10 cellular contexts compared by ENCODE assay signal in genomic region chr4:151418385-151418784, GRCh38. TPM values are rescaled to one million over a fixed set of nuclear protein-coding genes. Genes with fewer than 3 reads are reported as not detected.
A peak's percentile ranks its signal among the peaks of the same experiment; 100 is the strongest.
DNase-seq lines count a peak whose midpoint lies in the region; ATAC-seq and TF ChIP-seq lines count a peak whose summit lies in the region.
"Had no signal": no experiment of that assay in that cellular context is flagged by ENCODE, and none has a peak within 500 bp of the region (broad histone marks: within the 10 kb centered on the region; RNA-seq: fewer than 3 reads in every experiment).

No MANE protein-coding gene starts in this region.

- peaks cover 29% of the 10 kb centered on the region for H3F3A ChIP-seq in SK-N-SH (replicated peaks; ENCODE audit: insufficient read depth)

- H3K27me3 ChIP-seq in SK-N-SH (ENCODE audit: insufficient read depth) (no peaks in the 10 kb centered on the region), skeletal muscle satellite cell (ENCODE audit: control insufficient read depth, insufficient read depth, low read length) (no peaks in the 10 kb centered on the region)

- no peaks in the 10 kb centered on the region for H4K20me1 ChIP-seq in SK-N-SH (ENCODE audit: insufficient read depth)

- no peaks in the 10 kb centered on the region for H3K9me3 ChIP-seq in SK-N-SH
- no peaks in the 10 kb centered on the region for H3K9me3 ChIP-seq in skeletal muscle satellite cell (replicated peaks; ENCODE audit: low read length)

- CTCF ChIA-PET in SK-N-SH (lab: Yijun Ruan, JAX), result no interaction called here

- no peak overlapping the region; the same call in 1 of the 2 replicates for H2AFZ ChIP-seq in SK-N-SH (ENCODE audit: low read depth)

- TF ChIP-seq CTCF in SK-N-SH (IDR thresholded peaks at IDR 0.05) (no peak), fibroblast of the aortic adventitia (IDR thresholded peaks at IDR 0.05; ENCODE audit: insufficient read depth, low read length) (no peak)

- no peak for ATAC-seq in GM21786 (IDR thresholded peaks at IDR 0.05; ENCODE audit: unreplicated experiment)
- no peak for ATAC-seq in HG03378 (IDR thresholded peaks at IDR 0.05; ENCODE audit: unreplicated experiment)

- peak in 1 of 2 experiments; percentile 58; a peak in 1 of 4 replicates for TF ChIP-seq EP300 in SK-N-SH (IDR thresholded peaks at IDR 0.05; ENCODE audit: borderline replicate concordance in 1 of 2, low read depth in 1 of 2, low read length in 1 of 2)

- H3K4me2 ChIP-seq in SK-N-SH (0 out of 2 replicates have a peak overlapping the region, but pooled peaks have one; percentile 1), skeletal muscle satellite cell (ENCODE audit: low read length) (peak overlapping the region; percentile 40)

- H3K4me1 ChIP-seq in SK-N-SH (ENCODE audit: control insufficient read depth in 1 of 2, insufficient read depth in 2 of 2, low read depth in 1 of 2, low read length in 1 of 2) (peaks cover 0 to 24% of the 10 kb centered on the region in 2 experiments; a peak in 2 of 4 replicates), skeletal muscle satellite cell (ENCODE audit: control insufficient read depth, insufficient read depth, low read length) (peaks cover 50% of the 10 kb centered on the region)

- H3K27ac ChIP-seq in SK-N-SH (ENCODE audit: low read depth in 2 of 2, low read length in 1 of 2), result peak overlapping the region; percentile 53 to 75; a peak in 3 of 4 replicates

- TF ChIP-seq RAD21 in SK-N-SH (IDR thresholded peaks at IDR 0.05; ENCODE audit: low read length), result no peak

- DNase-seq in GM04504 (ENCODE audit: low read depth), result peak; percentile 63
- no peak for DNase-seq in SK-N-SH
- peak; percentile 76 for DNase-seq in fibroblast of the aortic adventitia (ENCODE audit: low read depth)
- no peak for DNase-seq in NCI-H187 treated with DMSO at 0.1 percent for 48 hours (lab: John Stamatoyannopoulos, UW)
- DNase-seq in T-helper 2 cell, result no peak
- DNase-seq: activated CD4-positive, alpha-beta memory T cell treated with anti-CD3 and anti-CD28 coated beads, Interleukin-2, amount 10 ng/mL, durations not matched to agents 7 days and 5 days; posterior cingulate gyrus had no signal

- H3K4me3 ChIP-seq in SK-N-SH (ENCODE audit: low read depth in 2 of 2, low read length in 1 of 2), result no peak overlapping the region
- no peak overlapping the region for H3K4me3 ChIP-seq in fibroblast of the aortic adventitia (ENCODE audit: low read depth, low read length)
- no peak overlapping the region for H3K4me3 ChIP-seq in skeletal muscle satellite cell (ENCODE audit: low read length)

- no peak overlapping the region for H3K9ac ChIP-seq in SK-N-SH
- H3K9ac ChIP-seq in skeletal muscle satellite cell (ENCODE audit: low read depth, low read length), result peak overlapping the region; percentile 29

- POLR2A ChIA-PET in SK-N-SH (lab: Yijun Ruan, JAX), result no interaction called here

- no peaks in the 10 kb centered on the region for H3K79me2 ChIP-seq in SK-N-SH (ENCODE audit: insufficient read depth)

- H3K9me2 ChIP-seq in SK-N-SH, result no peaks in the 10 kb centered on the region

- H3K36me3 ChIP-seq in SK-N-SH (replicated peaks in 1 of 2; ENCODE audit: control insufficient read depth in 1 of 2, insufficient read depth in 2 of 2, low read length in 1 of 2) (no peaks in the 10 kb centered on the region), skeletal muscle satellite cell (ENCODE audit: insufficient read depth, low read length) (no peaks in the 10 kb centered on the region)

TF ChIP-seq in SK-N-SH, 30 proteins besides CTCF, POLR2A, EP300 and RAD21:
- TF ChIP-seq IRF3 (IDR thresholded peaks at IDR 0.05; ENCODE audit: low read depth, low read length) (no peak), CHD2 (IDR thresholded peaks at IDR 0.05; ENCODE audit: low read length, partially characterized antibody) (no peak), SMC3 (IDR thresholded peaks at IDR 0.05; ENCODE audit: low read depth, low read length) (no peak), PBX3 (IDR thresholded peaks at IDR 0.05) (peak; percentile 86), MAX (IDR thresholded peaks at IDR 0.05; ENCODE audit: low read depth) (peak; percentile 40; the same call in 1 of the 2 replicates), YY1 (IDR thresholded peaks at IDR 0.05; ENCODE audit: low read depth) (no peak), JUND (IDR thresholded peaks at IDR 0.05) (peak; percentile 83), FOXJ3 (CRISPR knock-in tag; IDR thresholded peaks at IDR 0.05) (no peak), MXI1 (IDR thresholded peaks at IDR 0.05; ENCODE audit: low read depth, low read length) (no peak), RXRA (IDR thresholded peaks at IDR 0.05; ENCODE audit: borderline replicate concordance, low read depth) (no peak), TCF12 (IDR thresholded peaks at IDR 0.05) (peak; percentile 76), FOSL2 (IDR thresholded peaks at IDR 0.05; ENCODE audit: borderline replicate concordance, low read depth) (peak; percentile 93), SIN3A (IDR thresholded peaks at IDR 0.05; ENCODE audit: borderline replicate concordance, low read depth, low read length) (0 out of 2 replicates have a peak, but pooled peaks have one; percentile 43), EZH2phosphoT487 (IDR thresholded peaks at IDR 0.05; ENCODE audit: borderline replicate concordance, low read depth) (no peak), NFIC (IDR thresholded peaks at IDR 0.05; ENCODE audit: borderline replicate concordance) (peak; percentile 49; the same call in 1 of the 2 replicates), NRF1 (IDR thresholded peaks at IDR 0.05; ENCODE audit: low read depth, low read length) (no peak), POLR2AphosphoS5 (IDR thresholded peaks at IDR 0.05; ENCODE audit: low read depth, low read length) (no peak), TEAD4 (IDR thresholded peaks at IDR 0.05; ENCODE audit: borderline replicate concordance, insufficient read depth) (0 out of 2 replicates have a peak, but pooled peaks have one; percentile 27)
TF ChIP-seq in SK-N-SH: peak in this region for 8.

RNA-seq across cellular contexts. Expression of gene FHIP1A, which starts 9.4 kb away (rescaled TPM):
- polyA plus RNA-seq in SK-N-SH (2012; rRNA removed), result 1.3 and 2.2 TPM in 2 replicates
- polyA plus RNA-seq in SK-N-SH (2012; cell fraction: cytosol; rRNA removed), result 1.2 and 1.3 TPM in 2 replicates
- 1.6 and 1.8 TPM in 2 replicates for polyA plus RNA-seq in SK-N-SH (2012; cell fraction: nucleus; rRNA removed)
- 0.33 and 0.99 TPM in 2 replicates for total RNA-seq in fibroblast of the aortic adventitia (ENCODE audit: low replicate concordance)
- total RNA-seq in skeletal muscle satellite cell (2012; rRNA removed), result 0.25 and 0.87 TPM in 2 replicates

Comparison
In these comparisons a context has a peak if more than half of its experiments do, and no peak if none do; other contexts are left out.
1. DNase-seq: peak in GM04504 (single experiment) and fibroblast of the aortic adventitia (single experiment); none in SK-N-SH (single experiment), NCI-H187 treated with DMSO at 0.1 percent for 48 hours (single experiment) and T-helper 2 cell (0 of 5).